Comparison of ENCODE assay signal across 8 cellular contexts in genomic region chr22:38204784-38205183, GRCh38. TPM values are rescaled to one million over a fixed set of nuclear protein-coding genes. Genes with fewer than 3 reads are reported as not detected.
DNase-seq lines count a peak whose midpoint lies in the region; ATAC-seq and TF ChIP-seq lines count a peak whose summit lies in the region.

No MANE protein-coding gene starts in this region.

- H3K36me3 ChIP-seq in mucosa of stomach (ENCODE audit: control insufficient read depth, insufficient read depth, low read length) = no peaks in the 10 kb centered on the region

- no peaks in the 10 kb centered on the region for H3K9me3 ChIP-seq in mucosa of stomach (ENCODE audit: control insufficient read depth, low read length)

- H3K4me3 ChIP-seq in AG09309 (ENCODE audit: control insufficient read depth, low read depth, low read length) (peak overlapping the region; percentile 5), mucosa of stomach (ENCODE audit: low read length) (no peak overlapping the region)

- ATAC-seq in GM21423 (IDR thresholded peaks at IDR 0.05; ENCODE audit: unreplicated experiment) (peak; percentile 35), GM21390 (IDR thresholded peaks at IDR 0.05; ENCODE audit: unreplicated experiment) (no peak), HG02981 (IDR thresholded peaks at IDR 0.05; ENCODE audit: unreplicated experiment) (no peak), HG02938 (IDR thresholded peaks at IDR 0.05; ENCODE audit: unreplicated experiment) (no peak)

- DNase-seq in AG09309 (ENCODE audit: low read depth) = no peak
- no peak for DNase-seq in activated naive CD8-positive, alpha-beta T cell treated with anti-CD3 and anti-CD28 coated beads for 36 hours
- no peak for DNase-seq in HEK293T (ENCODE audit: extremely low spot score)

- TF ChIP-seq CTCF in AG09309 (IDR thresholded peaks at IDR 0.05; ENCODE audit: control insufficient read depth, insufficient read depth, low read depth, low read length, missing control alignments) = no peak

- CTCF ChIA-PET in HEK293T (lab: Yijun Ruan, JAX) = no interaction called here

- H3K4me3 Mint-ChIP-seq in activated naive CD8-positive, alpha-beta T cell treated with anti-CD3 and anti-CD28 coated beads for 36 hours = no peak overlapping the region

- no peaks in the 10 kb centered on the region for H3K27me3 ChIP-seq in mucosa of stomach (ENCODE audit: control insufficient read depth, insufficient read depth, low read length)

- no peaks in the 10 kb centered on the region for H3K36me3 Mint-ChIP-seq in activated naive CD8-positive, alpha-beta T cell treated with anti-CD3 and anti-CD28 coated beads for 36 hours

- peak overlapping the region; percentile 96 for H3K9ac ChIP-seq in mucosa of stomach (ENCODE audit: low read length)

- peaks cover 31% of the 10 kb centered on the region for H3K4me1 Mint-ChIP-seq in activated naive CD8-positive, alpha-beta T cell treated with anti-CD3 and anti-CD28 coated beads for 36 hours

- POLR2A ChIA-PET in HEK293T (lab: Yijun Ruan, JAX) = interaction anchor here (1.7 kb wide), 1 partner anchor 24 kb away, joined by 5 read pairs; the partner anchor contains the start of gene PLA2G6

- H3K27ac Mint-ChIP-seq in activated naive CD8-positive, alpha-beta T cell treated with anti-CD3 and anti-CD28 coated beads for 36 hours = peak overlapping the region; percentile 2

- H3K9me3 Mint-ChIP-seq in activated naive CD8-positive, alpha-beta T cell treated with anti-CD3 and anti-CD28 coated beads for 36 hours = no peaks in the 10 kb centered on the region

- H3K27me3 Mint-ChIP-seq in activated naive CD8-positive, alpha-beta T cell treated with anti-CD3 and anti-CD28 coated beads for 36 hours = no peaks in the 10 kb centered on the region

- peaks cover 28% of the 10 kb centered on the region for H3K4me1 ChIP-seq in mucosa of stomach (ENCODE audit: control insufficient read depth, insufficient read depth, low read length)

TF ChIP-seq in HEK293T, 16 proteins besides CTCF, POLR2A, EP300 and RAD21:
- TF ChIP-seq FOXM1 (IDR thresholded peaks at IDR 0.05; ENCODE audit: borderline replicate concordance) (no peak), L3MBTL2 (conservative IDR thresholded peaks at IDR 0.05) (no peak)

RNA-seq across cellular contexts. Expression of gene MAFF, which starts 3.0 kb away (rescaled TPM):
- 1 to 10 TPM; 8.5 to 8.6 TPM for total RNA-seq in activated naive CD8-positive, alpha-beta T cell treated with anti-CD3 and anti-CD28 coated beads for 36 hours

RNA-seq across cellular contexts. Expression of gene PLA2G6, which starts 23.2 kb away (rescaled TPM):
- total RNA-seq in activated naive CD8-positive, alpha-beta T cell treated with anti-CD3 and anti-CD28 coated beads for 36 hours = 10 to 100 TPM; 31.5 to 32.2 TPM
